Comparison of ENCODE assay signal across 19 cellular contexts in the genomic region with DNA sequence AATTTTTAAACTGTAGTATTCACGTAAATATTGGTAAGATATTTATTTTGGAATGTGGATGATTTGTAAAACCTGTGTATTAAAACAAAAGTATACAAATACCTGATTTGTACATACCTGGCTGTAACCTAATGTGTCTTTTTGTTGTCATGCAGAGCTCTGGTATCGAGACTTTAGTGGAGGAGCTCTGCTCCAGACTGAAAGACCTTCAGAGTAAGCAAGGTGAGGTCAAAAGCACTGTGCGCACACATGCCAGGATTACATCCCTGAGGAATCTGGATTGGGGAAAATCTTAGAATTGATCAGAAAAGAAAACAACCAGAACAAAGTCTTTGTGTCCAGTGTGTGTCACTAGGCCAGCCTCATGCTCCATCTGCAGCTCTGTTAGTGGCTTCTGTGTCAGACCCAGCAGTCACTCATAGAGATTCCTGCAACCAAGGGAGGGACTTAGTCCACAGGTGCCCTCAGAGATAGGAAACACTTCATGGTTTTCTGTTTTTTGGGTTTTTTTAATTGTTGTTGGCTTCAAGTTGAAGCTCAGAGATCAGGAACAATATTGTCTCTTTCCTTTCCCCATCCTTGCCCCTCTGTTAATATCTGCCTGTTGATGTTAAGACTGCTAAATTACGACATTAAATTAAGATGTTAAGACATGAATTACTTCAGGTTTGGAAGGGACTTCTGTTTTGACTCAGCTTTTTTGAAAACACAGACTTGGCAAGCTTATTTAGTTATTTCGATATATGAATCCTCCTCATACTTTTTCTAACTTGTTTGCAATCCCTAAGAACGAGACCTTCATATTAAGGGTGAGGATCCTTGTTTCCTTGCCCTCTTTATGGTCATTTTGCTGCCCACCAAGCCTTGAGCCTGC. TPM values are rescaled to one million over a fixed set of nuclear protein-coding genes. Genes with fewer than 3 reads are reported as not detected.
A peak's percentile ranks its signal among the peaks of the same experiment; 100 is the strongest.
DNase-seq lines count a peak whose midpoint lies in the region; TF ChIP-seq lines count a peak whose summit lies in the region.
"Had no signal": no experiment of that assay in that cellular context is flagged by ENCODE, and none has a peak within 500 bp of the region (broad histone marks: within the 10 kb centered on the region; RNA-seq: fewer than 3 reads in every experiment).

No MANE protein-coding gene starts in this region.

- no peaks in the 10 kb centered on the region for H3K9me3 Mint-ChIP-seq in activated naive CD8-positive, alpha-beta T cell (ENCODE audit: low read depth)
- peaks cover 7% of the 10 kb centered on the region for H3K9me3 Mint-ChIP-seq in activated naive CD8-positive, alpha-beta T cell treated with anti-CD3 and anti-CD28 coated beads for 36 hours

- no peaks in the 10 kb centered on the region for H3K27me3 Mint-ChIP-seq in activated naive CD8-positive, alpha-beta T cell
- no peaks in the 10 kb centered on the region for H3K27me3 Mint-ChIP-seq in activated naive CD8-positive, alpha-beta T cell treated with anti-CD3 and anti-CD28 coated beads for 36 hours
- H3K27me3 Mint-ChIP-seq: dendritic cell treated with granulocyte-macrophage colony-stimulating factor and Interleukin-4, amounts not matched to agents 40 ng/mL and 50 ng/mL, for 4 days had no signal

- H4K20me1 ChIP-seq in hepatocyte (ENCODE audit: insufficient read depth, poor library complexity, severe bottlenecking) = no peaks in the 10 kb centered on the region

- intact Hi-C loops in dorsolateral prefrontal cortex (cut with DNase I) = loop anchor here in 1 of 2 donors (5.0 kb wide), 1 partner anchor 75 kb away; the partner anchor contains the start of gene KIAA0232

- H3K4me3 ChIP-seq in dorsolateral prefrontal cortex = no peak overlapping the region
- no peak overlapping the region for H3K4me3 ChIP-seq in hepatocyte
- H3K4me3 ChIP-seq: body of pancreas, suprapubic skin had no signal

- peak overlapping the region in 43 of 59 donors; percentile 5 to 82 (median 52) for H3K27ac ChIP-seq in dorsolateral prefrontal cortex
- peak overlapping the region; percentile 29 for H3K27ac ChIP-seq in hepatocyte
- H3K27ac ChIP-seq: body of pancreas, epithelial cell of prostate, suprapubic skin, VCaP had no signal

- H3K36me3 ChIP-seq in hepatocyte (replicated peaks; ENCODE audit: insufficient read depth, low read depth) = no peaks in the 10 kb centered on the region

- H3K27me3 ChIP-seq in dorsolateral prefrontal cortex (no peaks in the 10 kb centered on the region), hepatocyte (no peaks in the 10 kb centered on the region)
- H3K27me3 ChIP-seq: body of pancreas, suprapubic skin had no signal

- peak overlapping the region; percentile 41 for H3K27ac Mint-ChIP-seq in activated naive CD8-positive, alpha-beta T cell
- no peak overlapping the region for H3K27ac Mint-ChIP-seq in activated naive CD8-positive, alpha-beta T cell treated with anti-CD3 and anti-CD28 coated beads for 36 hours
- H3K27ac Mint-ChIP-seq: dendritic cell treated with granulocyte-macrophage colony-stimulating factor and Interleukin-4, amounts not matched to agents 40 ng/mL and 50 ng/mL, for 4 days had no signal

- peaks cover 19% of the 10 kb centered on the region for H3K4me1 Mint-ChIP-seq in activated naive CD8-positive, alpha-beta T cell (ENCODE audit: low read depth)
- H3K4me1 Mint-ChIP-seq in activated naive CD8-positive, alpha-beta T cell treated with anti-CD3 and anti-CD28 coated beads for 36 hours = peaks cover 27% of the 10 kb centered on the region

- peaks cover 48% of the 10 kb centered on the region for H3K79me2 ChIP-seq in hepatocyte

- 96% methylated on average over 6 of the region's 6 CpGs for WGBS in hepatocyte (ENCODE audit: low lambda C conversion rate, missing lambda C conversion rate)

- TF ChIP-seq CTCF in dorsolateral prefrontal cortex (IDR thresholded peaks at IDR 0.05 in 54 of 56, conservative IDR thresholded peaks at IDR 0.05 in 2 of 56; ENCODE audit: low read depth in 1 of 56, partially characterized antibody in 56 of 56) = no peak
- TF ChIP-seq CTCF in hepatocyte (IDR thresholded peaks at IDR 0.05; ENCODE audit: poor library complexity) = no peak

- H3K4me3 Mint-ChIP-seq in activated naive CD8-positive, alpha-beta T cell = no peak overlapping the region
- no peak overlapping the region for H3K4me3 Mint-ChIP-seq in activated naive CD8-positive, alpha-beta T cell treated with anti-CD3 and anti-CD28 coated beads for 36 hours
- H3K4me3 Mint-ChIP-seq: dendritic cell treated with granulocyte-macrophage colony-stimulating factor and Interleukin-4, amounts not matched to agents 40 ng/mL and 50 ng/mL, for 4 days had no signal

- H3K4me2 ChIP-seq in hepatocyte = no peak overlapping the region

- H2AFZ ChIP-seq in hepatocyte = no peak overlapping the region

- H3K36me3 Mint-ChIP-seq in activated naive CD8-positive, alpha-beta T cell = peaks cover 13% of the 10 kb centered on the region
- peaks cover 40% of the 10 kb centered on the region for H3K36me3 Mint-ChIP-seq in activated naive CD8-positive, alpha-beta T cell treated with anti-CD3 and anti-CD28 coated beads for 36 hours

- peaks cover 15% of the 10 kb centered on the region for H3K4me1 ChIP-seq in hepatocyte (ENCODE audit: insufficient read depth)

- no peaks in the 10 kb centered on the region for H3K9me3 ChIP-seq in hepatocyte (ENCODE audit: low read depth)
- H3K9me3 ChIP-seq: body of pancreas, suprapubic skin had no signal

- DNase-seq in activated naive CD8-positive, alpha-beta T cell treated with anti-CD3 and anti-CD28 coated beads for 36 hours = no peak
- no peak for DNase-seq in dorsolateral prefrontal cortex
- no peak for DNase-seq in hepatocyte (ENCODE audit: low spot score)
- DNase-seq in superior temporal gyrus (ENCODE audit: extremely low spot score) = peak; percentile 26
- no peak for DNase-seq in NCI-H1048 (lab: John Stamatoyannopoulos, UW)
- DNase-seq in NCI-H748 treated with DMSO at 0.1 percent for 48 hours (lab: John Stamatoyannopoulos, UW) = no peak
- no peak for DNase-seq in NK-92 treated with Interleukin-12 subunit alpha and Interleukin-12 subunit beta, amount 100 ng/mL, for 24 hours (lab: John Stamatoyannopoulos, UW)
- DNase-seq: body of pancreas, islet precursor cell, midbrain, NCI-H1417 treated with DMSO at 0.1 percent for 48 hours, NCI-H2171 treated with DMSO at 0.1 percent for 48 hours, RPMI8226, SW 1271 had no signal

- H3K9me2 ChIP-seq in hepatocyte (replicated peaks; ENCODE audit: insufficient read depth) = no peaks in the 10 kb centered on the region

RNA-seq across cellular contexts. Expression of gene TBC1D14, which starts 52.4 kb away (rescaled TPM):
- total RNA-seq in activated naive CD8-positive, alpha-beta T cell treated with anti-CD3 and anti-CD28 coated beads for 36 hours = 10 to 100 TPM; 38.4 to 39.3 TPM
- 10 to 100 TPM; 44.0 to 85.9 (median 62.0) TPM for total RNA-seq in dorsolateral prefrontal cortex
- 46.1 and 50.8 TPM in 2 replicates for total RNA-seq in hepatocyte
- 26.5 and 33.6 TPM in 2 replicates for polyA plus RNA-seq in hepatocyte
